In genomic region chr14:78403278-78403815, GRCh38 we compare ENCODE assay signal across 8 cellular contexts.
A peak's percentile ranks its signal among the peaks of the same experiment; 100 is the strongest.
DNase-seq lines count a peak whose midpoint lies in the region; ATAC-seq and TF ChIP-seq lines count a peak whose summit lies in the region.

No MANE protein-coding gene starts in this region.

- H3K27me3 ChIP-seq in brain microvascular endothelial cell (replicated peaks) (no peaks in the 10 kb centered on the region), HAP-1 (ENCODE audit: low read depth) (peaks cover 5% of the 10 kb centered on the region; the same call in 1 of the 2 replicates)

- peak; percentile 27 for ATAC-seq in activated CD8-positive, alpha-beta T cell treated with anti-CD3 and anti-CD28 coated beads for 36 hours
- ATAC-seq in activated CD8-positive, alpha-beta T cell treated with anti-CD3 and anti-CD28 coated beads, Interleukin-2, amount 10 ng/mL, durations not matched to agents 7 days and 5 days: no peak
- ATAC-seq in HG03060 (IDR thresholded peaks at IDR 0.05; ENCODE audit: low read depth, unreplicated experiment) (peak; percentile 77), GM21367 (IDR thresholded peaks at IDR 0.05; ENCODE audit: unreplicated experiment) (no peak)

- intact Hi-C loops in activated CD8-positive, alpha-beta T cell treated with anti-CD3 and anti-CD28 coated beads for 36 hours (cut with micrococcal nuclease): no loop called here

- peaks cover 5% of the 10 kb centered on the region for H3K27me3 Mint-ChIP-seq in activated CD8-positive, alpha-beta T cell treated with anti-CD3 and anti-CD28 coated beads for 36 hours
- H3K27me3 Mint-ChIP-seq in activated CD8-positive, alpha-beta T cell treated with anti-CD3 and anti-CD28 coated beads, Interleukin-2, amount 10 ng/mL, durations not matched to agents 7 days and 5 days (ENCODE audit: low read depth): no peaks in the 10 kb centered on the region

- no peaks in the 10 kb centered on the region for H3K4me1 ChIP-seq in HAP-1

- no peak overlapping the region for H3K27ac Mint-ChIP-seq in activated CD8-positive, alpha-beta T cell treated with anti-CD3 and anti-CD28 coated beads for 36 hours
- H3K27ac Mint-ChIP-seq in activated CD8-positive, alpha-beta T cell treated with anti-CD3 and anti-CD28 coated beads, Interleukin-2, amount 10 ng/mL, durations not matched to agents 7 days and 5 days: no peak overlapping the region

- no peak for TF ChIP-seq CTCF in activated CD8-positive, alpha-beta T cell treated with anti-CD3 and anti-CD28 coated beads for 36 hours (IDR thresholded peaks at IDR 0.05)
- TF ChIP-seq CTCF in brain microvascular endothelial cell (IDR thresholded peaks at IDR 0.05; ENCODE audit: low read depth, low read length, missing control alignments): no peak

- no peaks in the 10 kb centered on the region for H3K9me3 ChIP-seq in HAP-1

- H3K9me3 Mint-ChIP-seq in activated CD8-positive, alpha-beta T cell treated with anti-CD3 and anti-CD28 coated beads for 36 hours: peaks cover 3% of the 10 kb centered on the region
- no peaks in the 10 kb centered on the region for H3K9me3 Mint-ChIP-seq in activated CD8-positive, alpha-beta T cell treated with anti-CD3 and anti-CD28 coated beads, Interleukin-2, amount 10 ng/mL, durations not matched to agents 7 days and 5 days (ENCODE audit: insufficient read depth)

- in situ Hi-C loops in brain microvascular endothelial cell (cut with HindIII; ENCODE audit: low pct_ligation_motif_present, low sequenced_read_pairs) (no loop called here), HAP-1 (cut with MboI; ENCODE audit: low sequenced_read_pairs) (no loop called here)

- no peaks in the 10 kb centered on the region for H3K4me1 Mint-ChIP-seq in activated CD8-positive, alpha-beta T cell treated with anti-CD3 and anti-CD28 coated beads for 36 hours (ENCODE audit: low read depth)
- H3K4me1 Mint-ChIP-seq in activated CD8-positive, alpha-beta T cell treated with anti-CD3 and anti-CD28 coated beads, Interleukin-2, amount 10 ng/mL, durations not matched to agents 7 days and 5 days (ENCODE audit: low read depth): peaks cover 3% of the 10 kb centered on the region

- DNase-seq in activated CD8-positive, alpha-beta T cell treated with anti-CD3 and anti-CD28 coated beads for 36 hours: peak; percentile 3
- no peak for DNase-seq in activated CD8-positive, alpha-beta T cell treated with anti-CD3 and anti-CD28 coated beads, Interleukin-2, amount 10 ng/mL, durations not matched to agents 7 days and 5 days
- DNase-seq in brain microvascular endothelial cell: peak; percentile 29
- DNase-seq in superior temporal gyrus (ENCODE audit: extremely low spot score): peak; percentile 62
- no peak for DNase-seq in HuH-7.5 (ENCODE audit: low spot score)
- no peak for DNase-seq in HAP-1 (ENCODE audit: low spot score in 2 of 2)

- POLR2A ChIA-PET in activated CD8-positive, alpha-beta T cell treated with anti-CD3 and anti-CD28 coated beads for 36 hours (lab: Charles Lee): no interaction called here
- POLR2A ChIA-PET in activated CD8-positive, alpha-beta T cell treated with anti-CD3 and anti-CD28 coated beads, Interleukin-2, amount 10 ng/mL, durations not matched to agents 7 days and 5 days (lab: Charles Lee): no interaction called here

- H3K36me3 Mint-ChIP-seq in activated CD8-positive, alpha-beta T cell treated with anti-CD3 and anti-CD28 coated beads for 36 hours (ENCODE audit: low read depth): no peaks in the 10 kb centered on the region
- H3K36me3 Mint-ChIP-seq in activated CD8-positive, alpha-beta T cell treated with anti-CD3 and anti-CD28 coated beads, Interleukin-2, amount 10 ng/mL, durations not matched to agents 7 days and 5 days (ENCODE audit: low read depth): no peaks in the 10 kb centered on the region

- H3K36me3 ChIP-seq in brain microvascular endothelial cell (replicated peaks) (no peaks in the 10 kb centered on the region), HAP-1 (replicated peaks) (no peaks in the 10 kb centered on the region)

- no peak overlapping the region for H3K4me3 Mint-ChIP-seq in activated CD8-positive, alpha-beta T cell treated with anti-CD3 and anti-CD28 coated beads for 36 hours
- no peak overlapping the region for H3K4me3 Mint-ChIP-seq in activated CD8-positive, alpha-beta T cell treated with anti-CD3 and anti-CD28 coated beads, Interleukin-2, amount 10 ng/mL, durations not matched to agents 7 days and 5 days

- CTCF ChIA-PET in activated CD8-positive, alpha-beta T cell treated with anti-CD3 and anti-CD28 coated beads for 36 hours (lab: Charles Lee): no interaction called here
- CTCF ChIA-PET in activated CD8-positive, alpha-beta T cell treated with anti-CD3 and anti-CD28 coated beads, Interleukin-2, amount 10 ng/mL, durations not matched to agents 7 days and 5 days (lab: Charles Lee): no interaction called here

- H3K4me3 ChIP-seq in brain microvascular endothelial cell (ENCODE audit: low read depth, low read length): no peak overlapping the region
- no peak overlapping the region for H3K4me3 ChIP-seq in HAP-1

- no peak overlapping the region for H3K27ac ChIP-seq in brain microvascular endothelial cell

Comparison
In these comparisons a context has a peak if more than half of its experiments do, and no peak if none do; other contexts are left out.
1. ATAC-seq: peak in activated CD8-positive, alpha-beta T cell treated with anti-CD3 and anti-CD28 coated beads for 36 hours (single experiment) and HG03060 (single experiment); none in activated CD8-positive, alpha-beta T cell treated with anti-CD3 and anti-CD28 coated beads, Interleukin-2, amount 10 ng/mL, durations not matched to agents 7 days and 5 days (single experiment) and GM21367 (single experiment).
2. DNase-seq: peak in activated CD8-positive, alpha-beta T cell treated with anti-CD3 and anti-CD28 coated beads for 36 hours (single experiment), brain microvascular endothelial cell (single experiment) and superior temporal gyrus (single experiment); none in activated CD8-positive, alpha-beta T cell treated with anti-CD3 and anti-CD28 coated beads, Interleukin-2, amount 10 ng/mL, durations not matched to agents 7 days and 5 days (single experiment), HuH-7.5 (single experiment) and HAP-1 (0 of 2).